18 cellular contexts compared by ENCODE assay signal in the genomic region with DNA sequence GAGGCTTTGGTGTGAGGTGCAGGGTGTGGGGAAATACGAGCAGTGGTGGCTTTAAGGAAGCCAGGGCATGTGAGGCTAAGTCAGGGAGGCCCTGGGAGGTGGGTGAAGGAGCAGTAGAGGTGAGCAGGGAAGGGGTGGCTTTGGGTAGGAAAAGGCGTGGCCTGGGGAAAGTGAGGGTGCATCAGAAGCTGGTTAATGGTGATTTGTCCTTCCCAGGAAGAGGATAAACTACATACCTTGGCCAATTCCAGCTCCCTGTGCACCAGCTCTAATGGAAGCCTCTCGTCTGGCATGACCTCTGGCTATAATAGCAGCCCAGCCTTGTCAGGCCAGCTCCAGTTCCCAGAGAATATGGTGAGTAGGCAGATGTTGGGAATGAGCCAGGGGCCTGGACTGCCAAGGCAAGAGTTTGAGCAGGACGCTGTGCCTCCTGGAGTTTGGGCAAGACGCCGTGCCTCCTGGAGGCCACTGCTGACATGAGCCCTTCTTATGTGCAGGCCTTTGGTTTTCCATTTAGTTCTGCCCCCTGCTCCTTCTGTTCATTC.
"Had no signal": no experiment of that assay in that cellular context is flagged by ENCODE, and none has a peak within 500 bp of the region (broad histone marks: within the 10 kb centered on the region; RNA-seq: fewer than 3 reads in every experiment).

No MANE protein-coding gene starts in this region.

- H3K27ac ChIP-seq: body of pancreas, gastrocnemius medialis, tibial nerve had no signal

- FAIRE-seq: kidney, TTC549 had no signal

- H3K27ac Mint-ChIP-seq: activated naive CD8-positive, alpha-beta T cell treated with anti-CD3 and anti-CD28 coated beads, Interleukin-2, amount 10 ng/mL, durations not matched to agents 7 days and 5 days; effector memory CD8-positive, alpha-beta T cell had no signal

- H3K9me3 Mint-ChIP-seq: activated naive CD8-positive, alpha-beta T cell treated with anti-CD3 and anti-CD28 coated beads, Interleukin-2, amount 10 ng/mL, durations not matched to agents 7 days and 5 days; effector memory CD8-positive, alpha-beta T cell had no signal

- H3K9me3 ChIP-seq: body of pancreas had no signal

- H3K27me3 Mint-ChIP-seq: activated naive CD8-positive, alpha-beta T cell treated with anti-CD3 and anti-CD28 coated beads, Interleukin-2, amount 10 ng/mL, durations not matched to agents 7 days and 5 days; effector memory CD8-positive, alpha-beta T cell had no signal

- DNase-seq: activated CD4-positive, alpha-beta T cell treated with anti-CD3 and anti-CD28 coated beads, Interleukin-2, amount 50 U/mL, for 48 hours; activated gamma-delta T cell treated with Interleukin-2 at 50 U/mL for 16 hours; activated naive CD8-positive, alpha-beta T cell treated with anti-CD3 and anti-CD28 coated beads, Interleukin-2, amount 10 ng/mL, durations not matched to agents 7 days and 5 days; amygdala; body of pancreas; effector memory CD8-positive, alpha-beta T cell; gastrocnemius medialis; kidney; midbrain; nephron progenitor cell; occipital lobe; posterior cingulate gyrus; stimulated activated CD8-positive, alpha-beta memory T cell treated with anti-CD3 and anti-CD28 coated beads, Interleukin-4, amount 100 ng/mL, for 48 hours; stimulated activated naive CD4-positive, alpha-beta T cell treated with Interleukin-2 at 50 U/mL for 16 hours; SW 1271 had no signal

- H3K4me3 ChIP-seq: body of pancreas, gastrocnemius medialis, tibial nerve had no signal

- H3K27me3 ChIP-seq: body of pancreas, gastrocnemius medialis, tibial nerve had no signal

- H3K4me3 Mint-ChIP-seq: activated naive CD8-positive, alpha-beta T cell treated with anti-CD3 and anti-CD28 coated beads, Interleukin-2, amount 10 ng/mL, durations not matched to agents 7 days and 5 days; effector memory CD8-positive, alpha-beta T cell; nephron progenitor cell had no signal

- H3K4me1 ChIP-seq: body of pancreas, gastrocnemius medialis, tibial nerve had no signal

- ATAC-seq: body of pancreas; effector memory CD8-positive, alpha-beta T cell; gastrocnemius medialis; left lobe of liver had no signal
